13 cellular contexts compared by ENCODE assay signal in genomic region chr19:50401505-50402450, GRCh38. TPM values are rescaled to one million over a fixed set of nuclear protein-coding genes. Genes with fewer than 3 reads are reported as not detected.
"Had no signal": no experiment of that assay in that cellular context is flagged by ENCODE, and none has a peak within 500 bp of the region (broad histone marks: within the 10 kb centered on the region; RNA-seq: fewer than 3 reads in every experiment).

No MANE protein-coding gene starts in this region.

- H3K4me1 Mint-ChIP-seq: activated naive CD4-positive, alpha-beta T cell treated with anti-CD3 and anti-CD28 coated beads, Interleukin-2, amount 10 ng/mL, durations not matched to agents 7 days and 5 days had no signal

- H3K9me3 Mint-ChIP-seq: activated naive CD4-positive, alpha-beta T cell treated with anti-CD3 and anti-CD28 coated beads, Interleukin-2, amount 10 ng/mL, durations not matched to agents 7 days and 5 days; activated T-helper 2 cell treated with anti-CD3 and anti-CD28 coated beads, Interferon-gamma antibody, Interleukin-2, Interleukin-4, amounts not matched to agents 10 μg/mL and 5 μg/mL and 100 μg/mL, durations not matched to agents 14 hours and 24 hours and 36 hours; effector memory CD8-positive, alpha-beta T cell; naive B cell had no signal

- H3K4me3 ChIP-seq: lower lobe of right lung, smooth muscle cell, vagina had no signal

- DNase-seq: activated naive CD4-positive, alpha-beta T cell treated with anti-CD3 and anti-CD28 coated beads, Interleukin-2, amount 10 ng/mL, durations not matched to agents 7 days and 5 days; central memory CD4-positive, alpha-beta T cell; cortex of kidney; effector memory CD8-positive, alpha-beta T cell; erythroblast; glutamatergic neuron; lower lobe of right lung; naive B cell; right cardiac atrium had no signal

- H3K27me3 ChIP-seq: vagina had no signal

- H3K27me3 Mint-ChIP-seq: effector memory CD8-positive, alpha-beta T cell; naive B cell had no signal

- H3K27ac Mint-ChIP-seq: activated naive CD4-positive, alpha-beta T cell treated with anti-CD3 and anti-CD28 coated beads, Interleukin-2, amount 10 ng/mL, durations not matched to agents 7 days and 5 days; activated T-helper 2 cell treated with anti-CD3 and anti-CD28 coated beads, Interferon-gamma antibody, Interleukin-2, Interleukin-4, amounts not matched to agents 10 μg/mL and 5 μg/mL and 100 μg/mL, durations not matched to agents 14 hours and 24 hours and 36 hours; effector memory CD8-positive, alpha-beta T cell had no signal

- H3K27ac ChIP-seq: lower lobe of right lung, vagina had no signal

- H3K4me1 ChIP-seq: lower lobe of right lung, vagina had no signal

- ATAC-seq: activated CD4-positive, CD25-positive, alpha-beta regulatory T cell treated with anti-CD3 and anti-CD28 coated beads, Interleukin-2, amount 50 U/mL, for 24 hours; effector memory CD8-positive, alpha-beta T cell had no signal

- H3K4me2 ChIP-seq: smooth muscle cell had no signal

- H3K4me3 Mint-ChIP-seq: activated naive CD4-positive, alpha-beta T cell treated with anti-CD3 and anti-CD28 coated beads, Interleukin-2, amount 10 ng/mL, durations not matched to agents 7 days and 5 days; effector memory CD8-positive, alpha-beta T cell; naive B cell had no signal

- H3K9me3 ChIP-seq: lower lobe of right lung, vagina had no signal

RNA-seq across cellular contexts. Expression of gene SPIB, which starts 17.0 kb away (rescaled TPM):
- total RNA-seq: smooth muscle cell, vagina had no signal
- polyA plus RNA-seq: smooth muscle cell had no signal

RNA-seq across cellular contexts. Expression of gene MYBPC2, which starts 30.9 kb away (rescaled TPM):
- total RNA-seq: lower lobe of right lung, right cardiac atrium, smooth muscle cell, vagina had no signal
- polyA plus RNA-seq: right cardiac atrium, smooth muscle cell had no signal
